Comparison of ENCODE assay signal across 8 cellular contexts in genomic region chr16:88527186-88527936, GRCh38. TPM values are rescaled to one million over a fixed set of nuclear protein-coding genes. Genes with fewer than 3 reads are reported as not detected.
DNase-seq lines count a peak whose midpoint lies in the region; ATAC-seq and TF ChIP-seq lines count a peak whose summit lies in the region.

No MANE protein-coding gene starts in this region.

- H3K36me3 ChIP-seq in BLaER1 = peaks cover 26% of the 10 kb centered on the region

- no peaks in the 10 kb centered on the region for H3K9me3 Mint-ChIP-seq in H9
- no peaks in the 10 kb centered on the region for H3K9me3 Mint-ChIP-seq in T-helper 2 cell treated with Interferon-gamma antibody and Interleukin-4, amounts not matched to agents 5 μg/mL and 100 μg/mL, for 36 hours

- no peak overlapping the region for H3K14ac ChIP-seq in H9 (ENCODE audit: insufficient read depth, low read length)

- no peak overlapping the region for H3T11ph ChIP-seq in H9 (ENCODE audit: low read length)

- H3K4me3 Mint-ChIP-seq in H9 = no peak overlapping the region
- no peak overlapping the region for H3K4me3 Mint-ChIP-seq in T-helper 2 cell treated with Interferon-gamma antibody and Interleukin-4, amounts not matched to agents 5 μg/mL and 100 μg/mL, for 36 hours

- H2AFZ ChIP-seq in H9 (ENCODE audit: low read length) = no peak overlapping the region

- H3K27ac ChIP-seq in BLaER1 = peak overlapping the region; percentile 51
- H3K27ac ChIP-seq in H9 (ENCODE audit: insufficient read length, low read depth, low read length) = no peak overlapping the region

- H3K23ac ChIP-seq in H9 (ENCODE audit: insufficient read length, low read depth, low read length) = no peak overlapping the region

- in situ Hi-C loops in astrocyte of the cerebellum (cut with HindIII; ENCODE audit: low sequenced_read_pairs) = no loop called here

- no peak overlapping the region for H2BK15ac ChIP-seq in H9 (ENCODE audit: low read depth, low read length)

- no peak overlapping the region for H3K18ac ChIP-seq in H9 (ENCODE audit: insufficient read length, low read depth, low read length)

- H3K9ac ChIP-seq in BLaER1 (no peak overlapping the region), H9 (ENCODE audit: extremely low read depth, insufficient read length, low read length) (no peak overlapping the region)

- H3K79me1 ChIP-seq in H9 (ENCODE audit: insufficient read depth, low read depth, low read length, poor library complexity, severe bottlenecking) = no peaks in the 10 kb centered on the region

- H3K9me3 ChIP-seq in BLaER1 = no peaks in the 10 kb centered on the region
- no peaks in the 10 kb centered on the region for H3K9me3 ChIP-seq in H9 (ENCODE audit: control insufficient read depth, low read depth, low read length)

- no peak overlapping the region for H4K5ac ChIP-seq in H9 (ENCODE audit: insufficient read length, low read depth, low read length)

- no peaks in the 10 kb centered on the region for H3K79me2 ChIP-seq in H9 (ENCODE audit: insufficient read depth, low read length)

- peaks cover 2% of the 10 kb centered on the region; the same call in 1 of the 2 replicates for H3K27me3 Mint-ChIP-seq in H9 (ENCODE audit: low read depth)
- H3K27me3 Mint-ChIP-seq in T-helper 2 cell treated with Interferon-gamma antibody and Interleukin-4, amounts not matched to agents 5 μg/mL and 100 μg/mL, for 36 hours (ENCODE audit: low read depth) = no peaks in the 10 kb centered on the region

- no peak overlapping the region for H3K56ac ChIP-seq in H9 (ENCODE audit: insufficient read length, low read depth, low read length)

- H2AK5ac ChIP-seq in H9 (ENCODE audit: insufficient read length, low read length) = no peak overlapping the region

- no peak overlapping the region for H2BK120ac ChIP-seq in H9 (ENCODE audit: low read depth, low read length, poor library complexity, severe bottlenecking)

- peaks cover 0 to 4% of the 10 kb centered on the region in 2 experiments; a peak in 1 of 4 replicates for H3K4me1 Mint-ChIP-seq in H9
- H3K4me1 Mint-ChIP-seq in T-helper 2 cell treated with Interferon-gamma antibody and Interleukin-4, amounts not matched to agents 5 μg/mL and 100 μg/mL, for 36 hours (ENCODE audit: low read depth) = no peaks in the 10 kb centered on the region

- H4K8ac ChIP-seq in H9 (replicated peaks; ENCODE audit: insufficient read length, low read depth, low read length) = no peak overlapping the region

- WGBS in H9 (ENCODE audit: extremely low coverage, insufficient read length, low lambda C conversion rate) = no CpG with 5 or more reads among the region's 32 CpGs

- H2BK5ac ChIP-seq in H9 (ENCODE audit: insufficient read length, low read length) = no peak overlapping the region

- peaks cover 0 to 16% (median 8%) of the 10 kb centered on the region in 3 experiments; a peak in 3 of 7 replicates for H3K36me3 Mint-ChIP-seq in H9 (ENCODE audit: insufficient read depth in 1 of 3, low read depth in 3 of 3)
- H3K36me3 Mint-ChIP-seq in T-helper 2 cell treated with Interferon-gamma antibody and Interleukin-4, amounts not matched to agents 5 μg/mL and 100 μg/mL, for 36 hours (ENCODE audit: low read depth) = no peaks in the 10 kb centered on the region

- ATAC-seq in GM18909 (IDR thresholded peaks at IDR 0.05; ENCODE audit: poor library complexity, unreplicated experiment) (no peak), GM19395 (IDR thresholded peaks at IDR 0.05; ENCODE audit: unreplicated experiment) (no peak)

- H3K4me2 ChIP-seq in BLaER1 = peak overlapping the region; percentile 97
- H3K4me2 ChIP-seq in H9 (ENCODE audit: insufficient read depth, insufficient read length, low read length) = no peak overlapping the region

- no peak overlapping the region for H3K27ac Mint-ChIP-seq in H9
- H3K27ac Mint-ChIP-seq in T-helper 2 cell treated with Interferon-gamma antibody and Interleukin-4, amounts not matched to agents 5 μg/mL and 100 μg/mL, for 36 hours = no peak overlapping the region

- H3K23me2 ChIP-seq in H9 (ENCODE audit: insufficient read length, low read depth, low read length, poor library complexity, severe bottlenecking) = no peaks in the 10 kb centered on the region

- H3K4ac ChIP-seq in H9 (ENCODE audit: low read depth, low read length) = no peak overlapping the region

- H3K4me3 ChIP-seq in BLaER1 (no peak overlapping the region), astrocyte of the cerebellum (ENCODE audit: low read depth, low read length) (no peak overlapping the region)

- H3K4me1 ChIP-seq in BLaER1 (peaks cover 97% of the 10 kb centered on the region), H9 (ENCODE audit: insufficient read depth, low read length) (no peaks in the 10 kb centered on the region)

- H2BK12ac ChIP-seq in H9 (ENCODE audit: insufficient read length, low read depth, low read length) = no peak overlapping the region

- H4K20me1 ChIP-seq in BLaER1 (peaks cover 55% of the 10 kb centered on the region), H9 (ENCODE audit: control insufficient read depth, insufficient read depth, insufficient read length) (no peaks in the 10 kb centered on the region)

- H3K27me3 ChIP-seq in BLaER1 (no peaks in the 10 kb centered on the region), H9 (ENCODE audit: insufficient read depth, low read length) (no peaks in the 10 kb centered on the region)

- H4K91ac ChIP-seq in H9 (ENCODE audit: insufficient read length, low read depth, low read length) = no peak overlapping the region

- TF ChIP-seq CTCF in H9 (conservative IDR thresholded peaks at IDR 0.05) (peak; percentile 96), astrocyte of the cerebellum (IDR thresholded peaks at IDR 0.05; ENCODE audit: low read depth, low read length, missing control alignments) (peak; percentile 80)

- DNase-seq in H9 (peak; percentile 81), astrocyte of the cerebellum (ENCODE audit: low read depth) (peak; percentile 5), hypothalamus (lab: John Stamatoyannopoulos, UW) (peak in 39 of 51 donors; percentile 13 to 71 (median 44))
- peak; percentile 47 for DNase-seq in T-helper 2 cell treated with Interferon-gamma antibody and Interleukin-4, amounts not matched to agents 5 μg/mL and 100 μg/mL, for 36 hours (ENCODE audit: low spot score)
- DNase-seq in stimulated activated CD4-positive, alpha-beta T cell treated with anti-CD3 and anti-CD28 coated beads, Interleukin-1b, Interleukin-23, amount 100 ng/mL, for 24 hours (ENCODE audit: low read depth in 4 of 4, low spot score in 1 of 4) = peak; percentile 39 to 48 (median 41)

- H2BK20ac ChIP-seq in H9 (ENCODE audit: low read depth, low read length, poor library complexity, severe bottlenecking) = no peak overlapping the region

RNA-seq across cellular contexts. Expression of gene ZC3H18, which starts 42.8 kb away (rescaled TPM):
- 69.7 and 78.2 TPM in 2 replicates for total RNA-seq in H9 (2021)

Comparison
In these comparisons a context has a peak if more than half of its experiments do, and no peak if none do; other contexts are left out.
1. DNase-seq: peak in every context shown above with its lines; median percentile 81 in H9; 47 in T-helper 2 cell treated with Interferon-gamma antibody and Interleukin-4, amounts not matched to agents 5 μg/mL and 100 μg/mL, for 36 hours; 44 in hypothalamus; 41 in stimulated activated CD4-positive, alpha-beta T cell treated with anti-CD3 and anti-CD28 coated beads, Interleukin-1b, Interleukin-23, amount 100 ng/mL, for 24 hours; 5 in astrocyte of the cerebellum.